ENCODE assay signal across 27 cellular contexts in the genomic region with DNA sequence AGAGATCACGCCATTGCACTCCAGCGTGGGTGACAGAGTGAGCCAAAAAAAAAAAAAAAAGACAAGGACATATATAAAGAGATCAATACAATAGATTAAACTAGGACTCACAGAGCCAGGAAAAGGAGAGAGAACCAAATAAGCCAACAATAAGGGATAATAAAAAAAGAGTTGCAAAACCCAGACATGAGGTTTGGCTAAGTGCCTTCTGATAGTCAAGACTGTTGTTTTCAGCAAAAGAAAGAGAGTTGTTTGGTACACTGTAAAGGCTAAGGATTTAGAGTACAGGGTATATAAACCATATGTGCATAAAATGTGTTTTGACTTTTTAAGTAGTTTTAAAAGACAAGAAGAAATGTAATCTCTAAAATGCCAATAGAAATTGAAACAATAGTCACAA.
DNase-seq lines count a peak whose midpoint lies in the region; ATAC-seq and TF ChIP-seq lines count a peak whose summit lies in the region.
"Had no signal": no experiment of that assay in that cellular context is flagged by ENCODE, and none has a peak within 500 bp of the region (broad histone marks: within the 10 kb centered on the region; RNA-seq: fewer than 3 reads in every experiment).

No MANE protein-coding gene starts in this region.

- H3K9me3 ChIP-seq in adipocyte (ENCODE audit: control insufficient read depth, low read length) = no peaks in the 10 kb centered on the region
- H3K9me3 ChIP-seq: A549, Caco-2, HAP-1 had no signal

- no peaks in the 10 kb centered on the region for H3K9me3 Mint-ChIP-seq in memory B cell
- H3K9me3 Mint-ChIP-seq: CD8-positive, alpha-beta T cell; HFFc6 had no signal

- DNase-seq in AG10803 (ENCODE audit: low read depth) (peak; percentile 22), adipocyte (ENCODE audit: low read depth) (peak; percentile 56), fibroblast of mammary gland (ENCODE audit: low read depth) (peak; percentile 2), memory B cell (ENCODE audit: low spot score in 2 of 2) (no peak), activated gamma-delta T cell treated with Interleukin-2 at 50 U/mL for 16 hours (no peak), SW 1271 (lab: John Stamatoyannopoulos, UW) (no peak), AG08396 (ENCODE audit: low spot score) (no peak)
- DNase-seq: Caco-2; CD8-positive, alpha-beta T cell; DMS 273 treated with DMSO at 0.1 percent for 48 hours; DMS79; EL; GDM1; GOT3; HFFc6; KBM-7; NCI-H1105 treated with DMSO at 0.1 percent for 48 hours; NCI-H146; NCI-H1930; NCI-H446; NCI-H524 treated with DMSO at 0.1 percent for 48 hours; NCI-H774; SIG-M5 had no signal

- H3K27me3 ChIP-seq in adipocyte (replicated peaks; ENCODE audit: control insufficient read depth, insufficient read depth, low read length) = no peaks in the 10 kb centered on the region

- H3K9ac ChIP-seq in adipocyte (ENCODE audit: low read length) = no peak overlapping the region

- H3K4me3 Mint-ChIP-seq in memory B cell = no peak overlapping the region
- H3K4me3 Mint-ChIP-seq: B cell; CD8-positive, alpha-beta T cell; HFFc6 had no signal

- peaks cover 47% of the 10 kb centered on the region for H3K36me3 ChIP-seq in adipocyte (ENCODE audit: control insufficient read depth, insufficient read depth, low read length, severe bottlenecking)

- no peak for ATAC-seq in memory B cell (ENCODE audit: low read depth)
- ATAC-seq: A549; CD8-positive, alpha-beta T cell; GM12878 had no signal

- no peak overlapping the region for H3K4me3 ChIP-seq in AG10803 (ENCODE audit: low read length)
- H3K4me3 ChIP-seq in adipocyte (ENCODE audit: low read length) = no peak overlapping the region
- H3K4me3 ChIP-seq in fibroblast of mammary gland (ENCODE audit: control insufficient read depth, low read depth, low read length) = no peak overlapping the region
- H3K4me3 ChIP-seq: A549, GM12878, HAP-1 had no signal

- peaks cover 3% of the 10 kb centered on the region for H3K4me1 Mint-ChIP-seq in memory B cell
- H3K4me1 Mint-ChIP-seq: B cell had no signal

- H3K27me3 Mint-ChIP-seq in memory B cell = no peaks in the 10 kb centered on the region
- H3K27me3 Mint-ChIP-seq: B cell had no signal

- peak overlapping the region; percentile 17 for H3K27ac Mint-ChIP-seq in memory B cell
- H3K27ac Mint-ChIP-seq: B cell; CD8-positive, alpha-beta T cell; HFFc6 had no signal

- peaks cover 11% of the 10 kb centered on the region for H3K4me1 ChIP-seq in adipocyte (ENCODE audit: control insufficient read depth, insufficient read depth, low read length)
- H3K4me1 ChIP-seq: A549, Caco-2, HAP-1 had no signal

- TF ChIP-seq CTCF in AG10803 (conservative IDR thresholded peaks at IDR 0.05; ENCODE audit: low read length) = no peak
- TF ChIP-seq CTCF in fibroblast of mammary gland (conservative IDR thresholded peaks at IDR 0.05; ENCODE audit: control insufficient read depth, insufficient read depth, low read depth, low read length) = no peak

- peaks cover 27% of the 10 kb centered on the region for H3K36me3 Mint-ChIP-seq in memory B cell

Comparison
In these comparisons a context has a peak if more than half of its experiments do, and no peak if none do; other contexts are left out.
1. DNase-seq: peak in AG10803 (single experiment), adipocyte (single experiment) and fibroblast of mammary gland (single experiment); none in memory B cell (0 of 2), activated gamma-delta T cell treated with Interleukin-2 at 50 U/mL for 16 hours (single experiment), SW 1271 (0 of 2) and AG08396 (single experiment).